ENCODE assay signal across 20 cellular contexts in the genomic region with DNA sequence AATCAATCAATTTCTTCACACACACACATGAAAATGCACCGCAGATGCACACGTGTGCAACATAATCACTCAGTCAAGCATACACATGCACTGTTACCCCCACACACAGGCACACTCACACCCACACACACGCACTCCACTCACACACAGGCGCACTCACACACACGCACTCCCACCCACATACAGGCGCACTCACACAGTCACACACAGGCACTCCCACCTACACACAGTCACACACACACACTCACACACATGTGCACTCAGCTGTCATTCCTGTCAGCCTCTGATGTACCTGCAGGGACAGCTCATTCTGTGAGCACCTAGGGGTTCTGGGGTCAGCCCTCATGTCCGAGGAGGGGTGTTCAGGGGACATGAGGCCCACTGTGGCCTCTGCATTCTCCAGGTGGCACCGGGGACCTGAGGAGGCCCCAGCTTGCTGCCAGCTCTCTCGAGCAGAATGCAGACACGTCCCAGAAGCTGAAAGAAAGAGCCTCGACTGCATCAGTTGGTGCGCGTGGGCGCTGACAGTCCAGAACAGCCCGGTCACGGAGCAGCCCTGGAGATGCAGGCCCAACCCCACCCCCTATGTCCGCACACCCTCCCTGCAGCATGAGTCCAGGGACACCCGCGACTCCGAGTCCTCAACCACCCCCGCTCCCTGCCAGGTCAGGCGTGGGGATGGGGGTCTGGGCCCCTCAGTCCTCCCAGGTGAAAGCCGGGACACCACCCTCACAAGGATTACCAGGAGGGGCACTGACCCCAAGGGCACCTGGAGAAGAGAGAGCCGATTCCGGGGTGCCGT.
"Had no signal": no experiment of that assay in that cellular context is flagged by ENCODE, and none has a peak within 500 bp of the region (broad histone marks: within the 10 kb centered on the region; RNA-seq: fewer than 3 reads in every experiment).

No MANE protein-coding gene starts in this region.

- H3K4me3 ChIP-seq: body of pancreas, lung, pancreas, sigmoid colon, suprapubic skin, transverse colon, vagina had no signal

- ATAC-seq: activated CD8-positive, alpha-beta memory T cell treated with anti-CD3 and anti-CD28 coated beads, Interleukin-2, amount 10 ng/mL, durations not matched to agents 7 days and 5 days; body of pancreas; left lobe of liver; pancreas; WTC11 had no signal

- H3K9me3 Mint-ChIP-seq: stimulated activated naive CD8-positive, alpha-beta T cell treated with anti-CD3 and anti-CD28 coated beads, Interleukin-15, Interleukin-2, amounts not matched to agents 100 ng/mL and 50 ng/mL, for 24 hours; WTC11 had no signal

- H3K4me3 Mint-ChIP-seq: activated CD4-positive, alpha-beta memory T cell treated with anti-CD3 and anti-CD28 coated beads, Interleukin-2, amount 10 ng/mL, durations not matched to agents 7 days and 5 days; activated CD8-positive, alpha-beta memory T cell treated with anti-CD3 and anti-CD28 coated beads, Interleukin-2, amount 10 ng/mL, durations not matched to agents 7 days and 5 days; neural crest cell; stimulated activated naive CD8-positive, alpha-beta T cell treated with anti-CD3 and anti-CD28 coated beads, Interleukin-15, Interleukin-2, amounts not matched to agents 100 ng/mL and 50 ng/mL, for 24 hours; T-helper 2 cell treated with Interferon-gamma antibody and Interleukin-4, amounts not matched to agents 5 μg/mL and 100 μg/mL, for 36 hours; WTC11 had no signal

- H3K9me3 ChIP-seq: pancreas, suprapubic skin, transverse colon, vagina had no signal

- H3K36me3 ChIP-seq: pancreas, sigmoid colon, suprapubic skin, transverse colon, vagina had no signal

- H3K4me1 Mint-ChIP-seq: activated CD4-positive, alpha-beta memory T cell treated with anti-CD3 and anti-CD28 coated beads, Interleukin-2, amount 10 ng/mL, durations not matched to agents 7 days and 5 days; neural crest cell; WTC11 had no signal

- DNase-seq: activated CD4-positive, alpha-beta memory T cell treated with anti-CD3 and anti-CD28 coated beads, Interleukin-2, amount 10 ng/mL, durations not matched to agents 7 days and 5 days; activated CD4-positive, alpha-beta T cell treated with anti-CD3 and anti-CD28 coated beads for 4 hours; activated CD8-positive, alpha-beta memory T cell treated with anti-CD3 and anti-CD28 coated beads, Interleukin-2, amount 10 ng/mL, durations not matched to agents 7 days and 5 days; activated naive CD4-positive, alpha-beta T cell treated with Interleukin-2 at 50 U/mL for 16 hours; body of pancreas; head of caudate nucleus; kidney; midbrain; sigmoid colon; stimulated activated CD4-positive, alpha-beta T cell treated with anti-CD3 and anti-CD28 coated beads, Interleukin-4, amount 100 ng/mL, for 24 hours; transverse colon had no signal

- H3K27me3 Mint-ChIP-seq: activated CD4-positive, alpha-beta memory T cell treated with anti-CD3 and anti-CD28 coated beads, Interleukin-2, amount 10 ng/mL, durations not matched to agents 7 days and 5 days; activated CD8-positive, alpha-beta memory T cell treated with anti-CD3 and anti-CD28 coated beads, Interleukin-2, amount 10 ng/mL, durations not matched to agents 7 days and 5 days had no signal

- H3K27ac Mint-ChIP-seq: activated CD4-positive, alpha-beta memory T cell treated with anti-CD3 and anti-CD28 coated beads, Interleukin-2, amount 10 ng/mL, durations not matched to agents 7 days and 5 days; activated CD8-positive, alpha-beta memory T cell treated with anti-CD3 and anti-CD28 coated beads, Interleukin-2, amount 10 ng/mL, durations not matched to agents 7 days and 5 days; stimulated activated naive CD8-positive, alpha-beta T cell treated with anti-CD3 and anti-CD28 coated beads, Interleukin-15, Interleukin-2, amounts not matched to agents 100 ng/mL and 50 ng/mL, for 24 hours; T-helper 2 cell treated with Interferon-gamma antibody and Interleukin-4, amounts not matched to agents 5 μg/mL and 100 μg/mL, for 36 hours; WTC11 had no signal

- H3K36me3 Mint-ChIP-seq: WTC11 had no signal

- H3K27ac ChIP-seq: body of pancreas, pancreas, sigmoid colon, suprapubic skin, transverse colon, vagina had no signal

- H3K4me1 ChIP-seq: body of pancreas, pancreas, sigmoid colon, suprapubic skin, transverse colon, vagina had no signal
